9 cellular contexts compared by ENCODE assay signal in genomic region chr12:123105427-123105826, GRCh38. TPM values are rescaled to one million over a fixed set of nuclear protein-coding genes. Genes with fewer than 3 reads are reported as not detected.
DNase-seq lines count a peak whose midpoint lies in the region; ATAC-seq and TF ChIP-seq lines count a peak whose summit lies in the region.
"Had no signal": no experiment of that assay in that cellular context is flagged by ENCODE, and none has a peak within 500 bp of the region (broad histone marks: within the 10 kb centered on the region; RNA-seq: fewer than 3 reads in every experiment).

No MANE protein-coding gene starts in this region.

- H3K4me1 Mint-ChIP-seq in activated naive CD4-positive, alpha-beta T cell treated with anti-CD3 and anti-CD28 coated beads, Interleukin-2, amount 50 U/mL, for 24 hours: peaks cover 66% of the 10 kb centered on the region
- H3K4me1 Mint-ChIP-seq in WTC11 (peaks cover 67% of the 10 kb centered on the region), type B pancreatic cell (ENCODE audit: unreplicated experiment) (peaks cover 20% of the 10 kb centered on the region)

- peaks cover 15% of the 10 kb centered on the region for H3K36me3 Mint-ChIP-seq in activated naive CD4-positive, alpha-beta T cell treated with anti-CD3 and anti-CD28 coated beads, Interleukin-2, amount 50 U/mL, for 24 hours
- H3K36me3 Mint-ChIP-seq in WTC11: no peaks in the 10 kb centered on the region
- H3K36me3 Mint-ChIP-seq in type B pancreatic cell: no peaks in the 10 kb centered on the region

- peak overlapping the region; percentile 75 for H3K27ac Mint-ChIP-seq in activated naive CD4-positive, alpha-beta T cell treated with anti-CD3 and anti-CD28 coated beads, Interleukin-2, amount 50 U/mL, for 24 hours
- H3K27ac Mint-ChIP-seq in WTC11 (peak overlapping the region; percentile 55), type B pancreatic cell (peak overlapping the region; percentile 59)

- no peak for DNase-seq in activated naive CD4-positive, alpha-beta T cell treated with anti-CD3 and anti-CD28 coated beads, Interleukin-2, amount 50 U/mL, for 16 hours
- DNase-seq in WTC11 (ENCODE audit: low spot score) (peak; percentile 34), islet precursor cell (peak; percentile 90), type B pancreatic cell (ENCODE audit: extremely low spot score, unreplicated experiment) (no peak), GM03348 (ENCODE audit: low spot score) (no peak)
- no peak for DNase-seq in activated CD4-positive, alpha-beta T cell treated with anti-CD3 and anti-CD28 coated beads, Interleukin-2, amount 50 U/mL, for 4 hours
- DNase-seq: aorta had no signal

- CTCF ChIA-PET in WTC11 (lab: Charles Lee): interaction anchor here (1.2 to 1.6 kb wide), 3 partner anchors 42 to 238 kb away, joined by 3 to 4 read pairs (median 4); no protein-coding TSS in a partner anchor

- no peaks in the 10 kb centered on the region for H3K27me3 Mint-ChIP-seq in activated naive CD4-positive, alpha-beta T cell treated with anti-CD3 and anti-CD28 coated beads, Interleukin-2, amount 50 U/mL, for 24 hours
- no peaks in the 10 kb centered on the region; the same call in 1 of the 2 replicates for H3K27me3 Mint-ChIP-seq in WTC11 (ENCODE audit: low read depth)
- H3K27me3 Mint-ChIP-seq in type B pancreatic cell: no peaks in the 10 kb centered on the region

- no peak for TF ChIP-seq CTCF in WTC11 (IDR thresholded peaks at IDR 0.05)
- no peak for TF ChIP-seq CTCF in type B pancreatic cell (conservative IDR thresholded peaks at IDR 0.05)

- H3K9me3 Mint-ChIP-seq in activated naive CD4-positive, alpha-beta T cell treated with anti-CD3 and anti-CD28 coated beads, Interleukin-2, amount 50 U/mL, for 24 hours: no peaks in the 10 kb centered on the region
- H3K9me3 Mint-ChIP-seq in WTC11: no peaks in the 10 kb centered on the region
- H3K9me3 Mint-ChIP-seq in type B pancreatic cell: no peaks in the 10 kb centered on the region

- H3K4me3 Mint-ChIP-seq in activated naive CD4-positive, alpha-beta T cell treated with anti-CD3 and anti-CD28 coated beads, Interleukin-2, amount 50 U/mL, for 24 hours: no peak overlapping the region
- H3K4me3 Mint-ChIP-seq in WTC11 (no peak overlapping the region; the same call in 1 of the 2 replicates), type B pancreatic cell (no peak overlapping the region)

- ATAC-seq in WTC11 (peak; percentile 14; the same call in 1 of the 2 replicates), GM18520 (IDR thresholded peaks at IDR 0.05; ENCODE audit: unreplicated experiment) (no peak)

- POLR2A ChIA-PET in WTC11 (lab: Charles Lee): interaction anchor here (1.1 kb wide), 1 partner anchor 14 kb away, joined by 4 read pairs; no protein-coding TSS in a partner anchor

TF ChIP-seq in WTC11, 78 proteins besides CTCF, POLR2A, EP300 and RAD21:
- TF ChIP-seq ZNF423 (CRISPR knock-in tag; IDR thresholded peaks at IDR 0.05) (peak; percentile 97), NR3C1 (CRISPR knock-in tag; conservative IDR thresholded peaks at IDR 0.05; ENCODE audit: low read depth) (no peak)

RNA-seq across cellular contexts. Expression of gene PITPNM2, which starts 45.5 kb away (rescaled TPM):
- 4.8 to 8.2 TPM (median 7.4 TPM) in 3 replicates for total RNA-seq in WTC11 (2021)
- total RNA-seq in type B pancreatic cell (ENCODE audit: low replicate concordance): 6.8 and 8.6 TPM in 2 replicates

Comparison
In these comparisons a context has a peak if more than half of its experiments do, and no peak if none do; other contexts are left out.
1. DNase-seq: peak in WTC11 (single experiment) and islet precursor cell (single experiment); none in activated naive CD4-positive, alpha-beta T cell treated with anti-CD3 and anti-CD28 coated beads, Interleukin-2, amount 50 U/mL, for 16 hours (single experiment), type B pancreatic cell (single experiment), activated CD4-positive, alpha-beta T cell treated with anti-CD3 and anti-CD28 coated beads, Interleukin-2, amount 50 U/mL, for 4 hours (0 of 2) and GM03348 (single experiment).
2. Peak in every context shown above with its lines, with median percentiles within 50 percentile points of each other: H3K27ac Mint-ChIP-seq.